In genomic region chr10:16449454-16449853, GRCh38 we compare ENCODE assay signal across 3 cellular contexts.
"Had no signal": no experiment of that assay in that cellular context is flagged by ENCODE, and none has a peak within 500 bp of the region (broad histone marks: within the 10 kb centered on the region; RNA-seq: fewer than 3 reads in every experiment).

No MANE protein-coding gene starts in this region.

- H3K4me3 ChIP-seq: GM12878 had no signal

- DNase-seq: GDM1, GF-D8 had no signal

- ATAC-seq: GM12878 had no signal
